In genomic region chr3:157394361-157394760, GRCh38 we compare ENCODE assay signal across 24 cellular contexts.
"Had no signal": no experiment of that assay in that cellular context is flagged by ENCODE, and none has a peak within 500 bp of the region (broad histone marks: within the 10 kb centered on the region; RNA-seq: fewer than 3 reads in every experiment).

No MANE protein-coding gene starts in this region.

- H3K36me3 Mint-ChIP-seq: naive B cell; stimulated activated memory B cell treated with anti-CD40 and anti-IgM and Interleukin-4, amounts not matched to agents 10 μg/mL and 1 μg/mL and 100 μg/mL, for 72 hours had no signal

- H3K4me3 ChIP-seq: esophagus muscularis mucosa, hepatocyte, left ventricle myocardium inferior, lower lobe of right lung, psoas muscle, right lobe of liver, spleen, tibial artery had no signal

- H3K27me3 Mint-ChIP-seq: stimulated activated memory B cell treated with anti-CD40 and anti-IgM and Interleukin-4, amounts not matched to agents 10 μg/mL and 1 μg/mL and 100 μg/mL, for 72 hours; stimulated activated naive CD8-positive, alpha-beta T cell treated with anti-CD3 and anti-CD28 coated beads, Interleukin-15, Interleukin-2, amounts not matched to agents 100 ng/mL and 50 ng/mL, for 24 hours had no signal

- H3K4me3 Mint-ChIP-seq: naive B cell; nephron; stimulated activated memory B cell treated with anti-CD40 and anti-IgM and Interleukin-4, amounts not matched to agents 10 μg/mL and 1 μg/mL and 100 μg/mL, for 72 hours; stimulated activated naive CD8-positive, alpha-beta T cell treated with anti-CD3 and anti-CD28 coated beads, Interleukin-15, Interleukin-2, amounts not matched to agents 100 ng/mL and 50 ng/mL, for 24 hours had no signal

- H3K9me3 ChIP-seq: esophagus muscularis mucosa, lower lobe of right lung, psoas muscle, right lobe of liver, tibial artery had no signal

- ATAC-seq: left cardiac atrium; lower lobe of right lung; psoas muscle; right lobe of liver; stimulated activated memory B cell treated with anti-CD40 and anti-IgM and Interleukin-4, amounts not matched to agents 10 μg/mL and 1 μg/mL and 100 μg/mL, for 72 hours had no signal

- H3K27me3 ChIP-seq: esophagus muscularis mucosa, hepatocyte, right lobe of liver, spleen, tibial artery had no signal

- H3K36me3 ChIP-seq: esophagus muscularis mucosa, left ventricle myocardium inferior, lower lobe of right lung, right lobe of liver, spleen, tibial artery had no signal

- H3K27ac Mint-ChIP-seq: naive B cell; nephron; stimulated activated memory B cell treated with anti-CD40 and anti-IgM and Interleukin-4, amounts not matched to agents 10 μg/mL and 1 μg/mL and 100 μg/mL, for 72 hours; stimulated activated naive CD8-positive, alpha-beta T cell treated with anti-CD3 and anti-CD28 coated beads, Interleukin-15, Interleukin-2, amounts not matched to agents 100 ng/mL and 50 ng/mL, for 24 hours had no signal

- H3K4me1 ChIP-seq: esophagus muscularis mucosa, left ventricle myocardium inferior, lower lobe of right lung, parathyroid adenoma, psoas muscle, right lobe of liver, spleen, tibial artery had no signal

- DNase-seq: effector memory CD4-positive, alpha-beta T cell; foreskin melanocyte; kidney; left cardiac atrium; left ventricle myocardium inferior; lower lobe of right lung; mesenchymal stem cell; midbrain; naive B cell; psoas muscle; retina; right lobe of liver; spleen; stimulated activated CD4-positive, alpha-beta T cell treated with anti-CD3 and anti-CD28 coated beads, Interleukin-15, amount 100 ng/mL, for 24 hours; stimulated activated CD4-positive, alpha-beta T cell treated with anti-CD3 and anti-CD28 coated beads, Interleukin-1b, Interleukin-23, amount 100 ng/mL, for 48 hours; stimulated activated CD4-positive, alpha-beta T cell treated with anti-CD3 and anti-CD28 coated beads, Interleukin-4, amount 100 ng/mL, for 24 hours; tibial artery had no signal

- H3K4me1 Mint-ChIP-seq: naive B cell; nephron; stimulated activated memory B cell treated with anti-CD40 and anti-IgM and Interleukin-4, amounts not matched to agents 10 μg/mL and 1 μg/mL and 100 μg/mL, for 72 hours had no signal

- H3K27ac ChIP-seq: epithelial cell of prostate, esophagus muscularis mucosa, hepatocyte, left ventricle myocardium inferior, lower lobe of right lung, parathyroid adenoma, psoas muscle, right lobe of liver, spleen, tibial artery had no signal
